In the genomic region with DNA sequence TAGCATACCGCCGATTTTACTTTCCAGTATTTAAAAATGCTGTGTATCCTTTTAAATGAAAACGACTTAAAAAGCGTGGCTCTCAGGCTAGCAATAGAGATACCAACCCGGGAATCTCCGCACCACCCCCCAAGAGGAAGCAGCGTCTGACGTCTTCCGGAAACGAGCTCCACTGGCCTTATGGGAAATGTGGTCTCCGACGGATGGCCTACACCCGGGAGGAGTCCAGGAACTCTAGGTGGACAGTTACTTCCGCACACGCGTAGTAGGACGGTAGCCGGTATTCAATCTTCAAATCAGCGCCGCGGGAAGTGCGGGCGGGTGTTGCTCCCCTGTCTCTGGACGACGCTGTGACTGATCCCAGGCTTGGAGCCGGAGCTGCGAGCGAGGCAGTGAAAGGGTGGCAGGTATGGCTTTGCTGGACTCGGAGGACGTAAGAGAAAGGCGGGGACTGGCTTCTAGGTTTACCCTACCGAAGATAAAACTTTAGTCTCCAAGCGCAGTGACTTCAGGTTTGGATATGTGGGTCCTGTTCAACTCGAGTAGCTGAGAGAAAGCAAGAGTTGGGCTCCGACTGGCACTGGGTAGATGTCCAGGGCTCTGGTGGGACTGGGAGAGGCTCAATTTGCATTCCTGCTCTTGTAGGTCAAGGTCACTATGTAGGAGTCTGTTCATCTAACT, we compare ENCODE assay signal across 8 cellular contexts. TPM values are rescaled to one million over a fixed set of nuclear protein-coding genes. Genes with fewer than 3 reads are reported as not detected.
DNase-seq lines count a peak whose midpoint lies in the region; ATAC-seq and TF ChIP-seq lines count a peak whose summit lies in the region.

A gene (plus strand): TSS at position 257 of the 681 bp plus-strand sequence. CDS start 1,530 bp downstream, outside the sequence.

- H3K27me3 ChIP-seq in SU-DHL-6 (ENCODE audit: low read length) (no peaks in the 10 kb centered on the region), heart left ventricle (no peaks in the 10 kb centered on the region)

- H3K27ac ChIP-seq in SU-DHL-6 (ENCODE audit: low read depth, low read length), result peak within 1 kb of the TSS; percentile 49
- peak within 1 kb of the TSS; percentile 71 to 94 (median 86) for H3K27ac ChIP-seq in heart left ventricle

- peak within 1 kb of the TSS; percentile 93 for H3K27ac Mint-ChIP-seq in activated naive CD8-positive, alpha-beta T cell treated with anti-CD3 and anti-CD28 coated beads, Interleukin-2, amount 50 U/mL, for 24 hours
- peak within 1 kb of the TSS; percentile 98 for H3K27ac Mint-ChIP-seq in type B pancreatic cell

- peak in 1 of 2 donors; percentile 56 for TF ChIP-seq POLR2A in heart left ventricle (IDR thresholded peaks at IDR 0.05)

- peaks cover 17% of the 10 kb centered on the region for H3K9me3 Mint-ChIP-seq in activated naive CD8-positive, alpha-beta T cell treated with anti-CD3 and anti-CD28 coated beads, Interleukin-2, amount 50 U/mL, for 24 hours
- H3K9me3 Mint-ChIP-seq in type B pancreatic cell, result peaks cover 12% of the 10 kb centered on the region

- H3K4me2 ChIP-seq in SU-DHL-6 (ENCODE audit: low read depth, low read length, poor library complexity, severe bottlenecking), result peak within 1 kb of the TSS; percentile 99

- TF ChIP-seq CTCF in GM12865 (IDR thresholded peaks at IDR 0.05; ENCODE audit: insufficient read depth, low read depth, low read length, missing control alignments) (no peak), SU-DHL-6 (IDR thresholded peaks at IDR 0.05; ENCODE audit: insufficient read depth, low read length, poor library complexity, severe bottlenecking) (no peak), heart left ventricle (IDR thresholded peaks at IDR 0.05) (no peak), type B pancreatic cell (conservative IDR thresholded peaks at IDR 0.05) (no peak)

- peaks cover 25% of the 10 kb centered on the region for H3K4me1 Mint-ChIP-seq in activated naive CD8-positive, alpha-beta T cell treated with anti-CD3 and anti-CD28 coated beads, Interleukin-2, amount 50 U/mL, for 24 hours
- peaks cover 22% of the 10 kb centered on the region for H3K4me1 Mint-ChIP-seq in type B pancreatic cell (ENCODE audit: unreplicated experiment)

- H3K4me3 ChIP-seq in GM12865 (ENCODE audit: low read depth, low read length) (peak within 1 kb of the TSS; percentile 95), SU-DHL-6 (ENCODE audit: insufficient read depth, low read length, poor library complexity, severe bottlenecking) (peak within 1 kb of the TSS; percentile 80), heart left ventricle (peak within 1 kb of the TSS; percentile 35 to 89 (median 72))

- DNase-seq in GM12865 (ENCODE audit: low read depth) (peak; percentile 97), NCI-H1417 (lab: John Stamatoyannopoulos, UW) (peak; percentile 78 to 94 (median 86)), heart left ventricle (peak; percentile 86 to 94 (median 90)), pons (ENCODE audit: low spot score) (peak; percentile 96), type B pancreatic cell (ENCODE audit: extremely low spot score, unreplicated experiment) (peak; percentile 76)
- DNase-seq in activated naive CD8-positive, alpha-beta T cell treated with anti-CD3 and anti-CD28 coated beads, Interleukin-2, amount 50 U/mL, for 24 hours, result peak; percentile 84

- ATAC-seq in HG02759 (IDR thresholded peaks at IDR 0.05; ENCODE audit: unreplicated experiment) (peak; percentile 96), heart left ventricle (peak; percentile 98 to 100 (median 100))
- peak; percentile 99 for ATAC-seq in activated naive CD8-positive, alpha-beta T cell treated with anti-CD3 and anti-CD28 coated beads, Interleukin-2, amount 50 U/mL, for 24 hours

- H3K4me3 Mint-ChIP-seq in activated naive CD8-positive, alpha-beta T cell treated with anti-CD3 and anti-CD28 coated beads, Interleukin-2, amount 50 U/mL, for 24 hours, result peak within 1 kb of the TSS; percentile 94
- H3K4me3 Mint-ChIP-seq in type B pancreatic cell, result peak within 1 kb of the TSS; percentile 99

- H3F3A ChIP-seq in SU-DHL-6 (ENCODE audit: insufficient read depth), result no peaks in the 10 kb centered on the region; the same call in 1 of the 2 replicates

- H3K9ac ChIP-seq in SU-DHL-6 (ENCODE audit: low read length), result peak within 1 kb of the TSS; percentile 74

- H3K27me3 Mint-ChIP-seq in activated naive CD8-positive, alpha-beta T cell treated with anti-CD3 and anti-CD28 coated beads, Interleukin-2, amount 50 U/mL, for 24 hours, result peaks cover 18% of the 10 kb centered on the region
- H3K27me3 Mint-ChIP-seq in type B pancreatic cell, result peaks cover 9% of the 10 kb centered on the region

- peak within 1 kb of the TSS; percentile 96 for H2AFZ ChIP-seq in SU-DHL-6 (ENCODE audit: low read depth, low read length, severe bottlenecking)

- H3K79me2 ChIP-seq in SU-DHL-6 (ENCODE audit: insufficient read depth, low read length), result peaks cover 5% of the 10 kb centered on the region; the same call in 1 of the 2 replicates

- H3K4me1 ChIP-seq in heart left ventricle, result peaks cover 0 to 22% (median 10%) of the 10 kb centered on the region in 12 donors

- no peaks in the 10 kb centered on the region for H3K9me2 ChIP-seq in SU-DHL-6 (replicated peaks; ENCODE audit: insufficient read depth, low read length)

- 0% methylated on average over 25 to 35 of the region's 35 CpGs for WGBS in heart left ventricle, 4 donors

- no peaks in the 10 kb centered on the region for H3K9me3 ChIP-seq in SU-DHL-6 (ENCODE audit: insufficient read depth, low read length)
- no peaks in the 10 kb centered on the region for H3K9me3 ChIP-seq in heart left ventricle

- H3K36me3 Mint-ChIP-seq in activated naive CD8-positive, alpha-beta T cell treated with anti-CD3 and anti-CD28 coated beads, Interleukin-2, amount 50 U/mL, for 24 hours (ENCODE audit: low read depth), result peaks cover 26% of the 10 kb centered on the region
- peaks cover 6% of the 10 kb centered on the region for H3K36me3 Mint-ChIP-seq in type B pancreatic cell

- H4K20me1 ChIP-seq in SU-DHL-6 (ENCODE audit: low read depth, low read length), result no peaks in the 10 kb centered on the region

- intact Hi-C loops in heart left ventricle (cut with DNase I), result no loop called here

- H3K36me3 ChIP-seq in SU-DHL-6 (ENCODE audit: low read length) (peaks cover 6% of the 10 kb centered on the region; the same call in 1 of the 2 replicates), heart left ventricle (peaks cover 0 to 13% (median 0%) of the 10 kb centered on the region in 9 donors)

RNA-seq across cellular contexts. Expression of the gene that starts here (rescaled TPM):
- total RNA-seq in heart left ventricle, result 10 to 100 TPM in 2 of 9 donors, 1 to 10 TPM in 7; 5.2 to 12.1 (median 8.5) TPM
- polyA plus RNA-seq in heart left ventricle, result 1 to 10 TPM; 4.5 to 6.2 TPM
- 3.1 and 3.3 TPM in 2 replicates for total RNA-seq in type B pancreatic cell (ENCODE audit: low replicate concordance)

Comparison
In these comparisons a context has a peak if more than half of its experiments do, and no peak if none do; other contexts are left out.
1. Peak in every context shown above with its lines: DNase-seq, ATAC-seq, H3K4me3 ChIP-seq and H3K27ac ChIP-seq.